1 cellular context compared by ENCODE assay signal in the genomic region with DNA sequence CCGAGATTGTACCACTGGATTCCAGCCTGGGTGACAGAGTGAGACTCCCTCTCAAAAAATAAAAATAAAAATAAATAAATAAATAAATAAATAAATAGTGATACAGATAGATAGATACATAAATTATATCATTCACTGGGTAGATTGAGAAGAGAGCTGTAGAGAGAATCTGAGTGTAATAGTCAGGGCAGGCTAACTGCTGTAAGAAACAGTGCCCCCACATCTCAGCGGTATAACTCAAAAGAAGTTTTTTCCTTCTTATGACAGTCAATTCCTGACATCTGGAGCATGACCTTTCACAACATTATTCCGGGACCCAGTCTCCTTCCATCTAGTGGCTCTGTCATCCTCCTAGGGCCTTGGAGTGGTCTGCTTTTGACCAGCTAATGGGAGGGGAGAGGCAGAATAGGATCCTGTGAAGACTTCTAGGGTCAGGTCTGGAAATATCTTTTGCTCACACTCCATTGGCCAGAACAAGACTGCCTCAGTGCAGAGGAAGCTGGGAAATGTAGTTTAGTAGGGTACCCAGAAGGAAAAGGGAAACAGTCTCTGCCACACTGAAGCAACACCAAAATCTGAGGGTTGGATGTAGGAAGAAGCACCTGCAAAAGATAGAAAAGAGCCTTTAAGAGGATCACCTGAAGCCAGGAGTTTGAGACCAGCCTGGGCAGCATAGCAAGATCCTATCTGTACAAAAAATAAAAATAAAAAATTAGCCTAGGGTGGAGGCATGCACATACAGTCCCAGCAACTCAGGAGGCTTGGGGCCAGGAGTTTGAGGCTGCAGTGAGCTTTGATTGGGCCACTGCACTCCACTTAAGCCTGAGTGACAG.
TF ChIP-seq lines count a peak whose summit lies in the region.

No MANE protein-coding gene starts in this region.

TF ChIP-seq in GM12878, 131 proteins besides CTCF, POLR2A, EP300 and RAD21:
- no peak for TF ChIP-seq SRF (IDR thresholded peaks at IDR 0.05; ENCODE audit: low read depth in 2 of 2, low read length in 2 of 2)
- TF ChIP-seq HCFC1 (IDR thresholded peaks at IDR 0.05; ENCODE audit: low read length), result peak; percentile 79
- 0 out of 2 replicates have a peak, but pooled peaks have one; percentile 22 for TF ChIP-seq CREB1 (IDR thresholded peaks at IDR 0.05; ENCODE audit: low read depth)
- no peak for TF ChIP-seq ATF3 (IDR thresholded peaks at IDR 0.05; ENCODE audit: borderline replicate concordance, extremely low read depth, low read depth, low read length)
- peak; percentile 84 for TF ChIP-seq SIX5 (IDR thresholded peaks at IDR 0.05; ENCODE audit: low read depth, low read length, severe bottlenecking)
- no peak for TF ChIP-seq TCF12 (IDR thresholded peaks at IDR 0.05; ENCODE audit: low read depth, low read length)
- TF ChIP-seq ESRRA (IDR thresholded peaks at IDR 0.05; ENCODE audit: low read length), result no peak
- 0 out of 2 replicates have a peak, but pooled peaks have one; percentile 15 for TF ChIP-seq YY1 (IDR thresholded peaks at IDR 0.05; ENCODE audit: low read depth, low read length)
- TF ChIP-seq JUNB (IDR thresholded peaks at IDR 0.05), result no peak
- no peak for TF ChIP-seq WRNIP1 (IDR thresholded peaks at IDR 0.05; ENCODE audit: borderline replicate concordance, low read depth, low read length)
